10 cellular contexts compared by ENCODE assay signal in genomic region chr2:137952586-137953129, GRCh38. TPM values are rescaled to one million over a fixed set of nuclear protein-coding genes. Genes with fewer than 3 reads are reported as not detected.
DNase-seq lines count a peak whose midpoint lies in the region; ATAC-seq, FAIRE-seq and TF ChIP-seq lines count a peak whose summit lies in the region.
"Had no signal": no experiment of that assay in that cellular context is flagged by ENCODE, and none has a peak within 500 bp of the region (broad histone marks: within the 10 kb centered on the region; RNA-seq: fewer than 3 reads in every experiment).

No MANE protein-coding gene starts in this region.

- no peak overlapping the region for H3K23ac ChIP-seq in H9 (ENCODE audit: insufficient read length, low read depth, low read length)

- H3K23me2 ChIP-seq in H9 (ENCODE audit: insufficient read length, low read depth, low read length, poor library complexity, severe bottlenecking): no peaks in the 10 kb centered on the region

- H3K27me3 ChIP-seq in ovary: no peaks in the 10 kb centered on the region
- no peaks in the 10 kb centered on the region; the same call in 1 of the 2 replicates for H3K27me3 ChIP-seq in H9 (ENCODE audit: insufficient read depth, low read length)
- H3K27me3 ChIP-seq: SJSA1 had no signal

- H3K9me3 ChIP-seq in ovary: no peaks in the 10 kb centered on the region
- no peaks in the 10 kb centered on the region for H3K9me3 ChIP-seq in H9 (ENCODE audit: control insufficient read depth, low read depth, low read length)
- H3K9me3 ChIP-seq: SJSA1 had no signal

- H3K4ac ChIP-seq in H9 (ENCODE audit: low read depth, low read length): no peak overlapping the region

- no peak overlapping the region for H2BK12ac ChIP-seq in H9 (ENCODE audit: insufficient read length, low read depth, low read length)

- peak; percentile 38 for ATAC-seq in GM18508 (IDR thresholded peaks at IDR 0.05; ENCODE audit: insufficient read depth, unreplicated experiment)
- peak; percentile 40 for ATAC-seq in HG03103 (IDR thresholded peaks at IDR 0.05; ENCODE audit: low read depth, unreplicated experiment)
- ATAC-seq in activated naive CD8-positive, alpha-beta T cell treated with anti-CD3 and anti-CD28 coated beads, Interleukin-2, amount 10 ng/mL, durations not matched to agents 7 days and 5 days (ENCODE audit: low read depth): no peak
- ATAC-seq in HG03196 (IDR thresholded peaks at IDR 0.05; ENCODE audit: unreplicated experiment): no peak

- H2BK120ac ChIP-seq in H9 (ENCODE audit: low read depth, low read length, poor library complexity, severe bottlenecking): no peak overlapping the region

- H2BK5ac ChIP-seq in H9 (ENCODE audit: insufficient read length, low read length): no peak overlapping the region

- H2BK20ac ChIP-seq in H9 (ENCODE audit: low read depth, low read length, poor library complexity, severe bottlenecking): no peak overlapping the region

- peak overlapping the region; percentile 61 for H3K4me3 Mint-ChIP-seq in activated naive CD8-positive, alpha-beta T cell treated with anti-CD3 and anti-CD28 coated beads, Interleukin-2, amount 10 ng/mL, durations not matched to agents 7 days and 5 days
- H3K4me3 Mint-ChIP-seq in H9: no peak overlapping the region

- peak overlapping the region; percentile 22 to 60 for H3K27ac ChIP-seq in ovary
- no peak overlapping the region for H3K27ac ChIP-seq in H9 (ENCODE audit: insufficient read length, low read depth, low read length)

- intact Hi-C loops in ovary (cut with DNase I): no loop called here

- no peaks in the 10 kb centered on the region for H3K27me3 Mint-ChIP-seq in activated naive CD8-positive, alpha-beta T cell treated with anti-CD3 and anti-CD28 coated beads, Interleukin-2, amount 10 ng/mL, durations not matched to agents 7 days and 5 days
- H3K27me3 Mint-ChIP-seq in H9 (ENCODE audit: low read depth): peaks cover 3% of the 10 kb centered on the region

- no peak for TF ChIP-seq EP300 in ovary (IDR thresholded peaks at IDR 0.05)

- no peak overlapping the region for H3K9ac ChIP-seq in H9 (ENCODE audit: extremely low read depth, insufficient read length, low read length)

- no peak overlapping the region for H4K5ac ChIP-seq in H9 (ENCODE audit: insufficient read length, low read depth, low read length)

- H3K36me3 ChIP-seq in ovary: no peaks in the 10 kb centered on the region
- H3K36me3 ChIP-seq: SJSA1 had no signal

- H4K8ac ChIP-seq in H9 (replicated peaks; ENCODE audit: insufficient read length, low read depth, low read length): no peak overlapping the region

- WGBS in ovary, 3 donors: 13 to 86% (median 48%) methylated on average over 9 of the region's 9 CpGs
- no CpG with 5 or more reads among the region's 9 CpGs for WGBS in H9 (ENCODE audit: extremely low coverage, insufficient read length, low lambda C conversion rate)

- no peaks in the 10 kb centered on the region for H4K20me1 ChIP-seq in H9 (ENCODE audit: control insufficient read depth, insufficient read depth, insufficient read length)

- POLR2A ChIA-PET in activated naive CD8-positive, alpha-beta T cell treated with anti-CD3 and anti-CD28 coated beads, Interleukin-2, amount 10 ng/mL, durations not matched to agents 7 days and 5 days (lab: Charles Lee): no interaction called here

- peak overlapping the region; percentile 74 for H3K27ac Mint-ChIP-seq in activated naive CD8-positive, alpha-beta T cell treated with anti-CD3 and anti-CD28 coated beads, Interleukin-2, amount 10 ng/mL, durations not matched to agents 7 days and 5 days
- no peak overlapping the region for H3K27ac Mint-ChIP-seq in H9

- H3T11ph ChIP-seq in H9 (ENCODE audit: low read length): no peak overlapping the region

- H3K14ac ChIP-seq in H9 (ENCODE audit: insufficient read depth, low read length): no peak overlapping the region

- TF ChIP-seq CTCF in ovary (IDR thresholded peaks at IDR 0.05) (no peak), D721Med (IDR thresholded peaks at IDR 0.05; ENCODE audit: insufficient read depth, missing control alignments) (no peak), GM13977 (IDR thresholded peaks at IDR 0.05; ENCODE audit: extremely low read depth, insufficient read depth, missing control alignments) (no peak), H9 (conservative IDR thresholded peaks at IDR 0.05) (no peak)

- H3K56ac ChIP-seq in H9 (ENCODE audit: insufficient read length, low read depth, low read length): no peak overlapping the region

- no peaks in the 10 kb centered on the region for H3K79me1 ChIP-seq in H9 (ENCODE audit: insufficient read depth, low read depth, low read length, poor library complexity, severe bottlenecking)

- H3K36me3 Mint-ChIP-seq in activated naive CD8-positive, alpha-beta T cell treated with anti-CD3 and anti-CD28 coated beads, Interleukin-2, amount 10 ng/mL, durations not matched to agents 7 days and 5 days: peaks cover 2% of the 10 kb centered on the region
- no peaks in the 10 kb centered on the region for H3K36me3 Mint-ChIP-seq in H9 (ENCODE audit: insufficient read depth in 1 of 3, low read depth in 3 of 3)

- H2AK5ac ChIP-seq in H9 (ENCODE audit: insufficient read length, low read length): no peak overlapping the region

- no peaks in the 10 kb centered on the region for H3K79me2 ChIP-seq in H9 (ENCODE audit: insufficient read depth, low read length)

- H3K4me3 ChIP-seq in ovary: peak overlapping the region; percentile 9
- H3K4me3 ChIP-seq: SJSA1 had no signal

- no peak overlapping the region for H3K4me2 ChIP-seq in H9 (ENCODE audit: insufficient read depth, insufficient read length, low read length)

- no peak overlapping the region for H4K91ac ChIP-seq in H9 (ENCODE audit: insufficient read length, low read depth, low read length)

- no peaks in the 10 kb centered on the region for H3K9me3 Mint-ChIP-seq in activated naive CD8-positive, alpha-beta T cell treated with anti-CD3 and anti-CD28 coated beads, Interleukin-2, amount 10 ng/mL, durations not matched to agents 7 days and 5 days
- no peaks in the 10 kb centered on the region for H3K9me3 Mint-ChIP-seq in H9

- H3K4me1 ChIP-seq in ovary (ENCODE audit: insufficient read depth): no peaks in the 10 kb centered on the region
- no peaks in the 10 kb centered on the region for H3K4me1 ChIP-seq in H9 (ENCODE audit: insufficient read depth, low read length)

- peaks cover 6% of the 10 kb centered on the region for H3K4me1 Mint-ChIP-seq in activated naive CD8-positive, alpha-beta T cell treated with anti-CD3 and anti-CD28 coated beads, Interleukin-2, amount 10 ng/mL, durations not matched to agents 7 days and 5 days
- H3K4me1 Mint-ChIP-seq in H9: peaks cover 23 to 24% of the 10 kb centered on the region in 2 experiments

- H2BK15ac ChIP-seq in H9 (ENCODE audit: low read depth, low read length): no peak overlapping the region

- no peak for DNase-seq in activated naive CD8-positive, alpha-beta T cell treated with anti-CD3 and anti-CD28 coated beads, Interleukin-2, amount 10 ng/mL, durations not matched to agents 7 days and 5 days
- DNase-seq in ovary (peak in 4 of 5 donors; percentile 24 to 38 (median 32)), D721Med (ENCODE audit: insufficient read length, low spot score) (no peak), GM13977 (ENCODE audit: low spot score) (no peak), H9 (no peak)
- DNase-seq: effector memory CD4-positive, alpha-beta T cell had no signal

- in situ Hi-C loops in GM13977 (cut with MboI; ENCODE audit: low pct_unique_long_range_greater_than_20kb, low sequenced_read_pairs, unreplicated experiment): no loop called here

- no peak for FAIRE-seq in D721Med (lab: Jason Lieb, UNC)

- no peak for TF ChIP-seq POLR2A in ovary (IDR thresholded peaks at IDR 0.05)

- H2AFZ ChIP-seq in H9 (ENCODE audit: low read length): no peak overlapping the region

- no peak overlapping the region for H3K18ac ChIP-seq in H9 (ENCODE audit: insufficient read length, low read depth, low read length)

RNA-seq across cellular contexts. Expression of gene HNMT, which starts 11.6 kb away (rescaled TPM):
- under 1 TPM; 0.28 to 0.57 TPM for total RNA-seq in activated naive CD8-positive, alpha-beta T cell treated with anti-CD3 and anti-CD28 coated beads, Interleukin-2, amount 10 ng/mL, durations not matched to agents 7 days and 5 days
- total RNA-seq in ovary (100 to 1,000 TPM in 2 of 7 donors, 10 to 100 TPM in 5; 56.3 to 140 (median 65.3) TPM), H9 (2021) (1.3 and 1.9 TPM in 2 replicates)
- 10 to 100 TPM; 77.3 to 95.3 TPM for polyA plus RNA-seq in ovary

Comparison
In these comparisons a context has a peak if more than half of its experiments do, and no peak if none do; other contexts are left out.
1. ATAC-seq: peak in GM18508 (single experiment) and HG03103 (single experiment); none in activated naive CD8-positive, alpha-beta T cell treated with anti-CD3 and anti-CD28 coated beads, Interleukin-2, amount 10 ng/mL, durations not matched to agents 7 days and 5 days (single experiment) and HG03196 (single experiment).
2. DNase-seq: peak in ovary (4 of 5); none in activated naive CD8-positive, alpha-beta T cell treated with anti-CD3 and anti-CD28 coated beads, Interleukin-2, amount 10 ng/mL, durations not matched to agents 7 days and 5 days (single experiment), D721Med (single experiment), GM13977 (single experiment) and H9 (single experiment).
3. RNA of gene HNMT, which starts 11.6 kb away (total RNA-seq): 56.3 to 140 TPM in ovary; 1.3 to 1.9 TPM in H9 and 0.28 to 0.57 TPM in activated naive CD8-positive, alpha-beta T cell treated with anti-CD3 and anti-CD28 coated beads, Interleukin-2, amount 10 ng/mL, durations not matched to agents 7 days and 5 days; every median in the first group is over 10 times any median in the second.